Comparison of ENCODE assay signal across 8 cellular contexts in genomic region chr12:71664411-71665108, GRCh38. TPM values are rescaled to one million over a fixed set of nuclear protein-coding genes. Genes with fewer than 3 reads are reported as not detected.
DNase-seq lines count a peak whose midpoint lies in the region; ATAC-seq, FAIRE-seq and TF ChIP-seq lines count a peak whose summit lies in the region.

No MANE protein-coding gene starts in this region.

- 0 out of 2 replicates have a peak, but pooled peaks have one; percentile 3 for TF ChIP-seq RAD21 in HepG2 (CRISPR knock-in tag; IDR thresholded peaks at IDR 0.05)

- H3K36me3 Mint-ChIP-seq in CD4-positive, alpha-beta memory T cell, result peaks cover 17 to 35% of the 10 kb centered on the region in 2 donors

- TF ChIP-seq EP300 in HepG2 (IDR thresholded peaks at IDR 0.05; ENCODE audit: low read depth in 2 of 2, low read length in 2 of 2) (no peak), HepG2 (CRISPR knock-in tag; IDR thresholded peaks at IDR 0.05; ENCODE audit: borderline replicate concordance) (no peak)

- CTCF ChIA-PET in CD4-positive, alpha-beta memory T cell (lab: Charles Lee; ENCODE audit: partially characterized antibody), result interaction anchor here (0.7 to 5.2 kb wide), 11 partner anchors 13 to 172 kb away, joined by 3 to 60 read pairs (median 6); partner anchors contain the start of genes RAB21 and TMEM19
- CTCF ChIA-PET in HepG2 (lab: Yijun Ruan, JAX; ENCODE audit: low intra/inter-chr PET ratio, low total read pairs), result no interaction called here

- TF ChIP-seq POLR2A in body of pancreas (IDR thresholded peaks at IDR 0.05) (no peak), HepG2 (IDR thresholded peaks at IDR 0.05; ENCODE audit: insufficient read depth in 1 of 2, low read depth in 2 of 2, low read length in 2 of 2) (no peak)

- DNase-seq in CD4-positive, alpha-beta memory T cell, result no peak
- DNase-seq in body of pancreas (no peak), HepG2 (ENCODE audit: low spot score) (no peak), tibial artery (no peak)

- no peak overlapping the region for H2AFZ ChIP-seq in HepG2 (ENCODE audit: low read length)

- H3K27me3 ChIP-seq in CD4-positive, alpha-beta memory T cell (ENCODE audit: insufficient read depth, low read length), result no peaks in the 10 kb centered on the region
- no peaks in the 10 kb centered on the region for H3K27me3 ChIP-seq in HUES64 (ENCODE audit: insufficient read depth, low read length)
- no peaks in the 10 kb centered on the region for H3K27me3 ChIP-seq in body of pancreas
- H3K27me3 ChIP-seq in HepG2 (ENCODE audit: control insufficient read depth in 1 of 2, insufficient read depth in 2 of 2, low read length in 2 of 2), result no peaks in the 10 kb centered on the region; a peak in 1 of 5 replicates
- no peaks in the 10 kb centered on the region for H3K27me3 ChIP-seq in tibial artery

- H3K27ac ChIP-seq in CD4-positive, alpha-beta memory T cell (ENCODE audit: low read depth, low read length), result peak overlapping the region; percentile 96
- H3K27ac ChIP-seq in HUES64 (ENCODE audit: low read depth, low read length), result peak overlapping the region; percentile 91
- peak overlapping the region; percentile 93 to 98 (median 95) for H3K27ac ChIP-seq in body of pancreas
- H3K27ac ChIP-seq in HepG2 (ENCODE audit: extremely low read length, insufficient read depth, low read length), result peak overlapping the region; percentile 99
- H3K27ac ChIP-seq in tibial artery, result peak overlapping the region; percentile 91 to 97

- in situ Hi-C loops in HepG2 (cut with HindIII; ENCODE audit: extremely low pct_ligation_motif_present, low pct_unique_long_range_greater_than_20kb), result loop anchor here (5.0 kb wide), 1 partner anchor 88 kb away; the partner anchor contains the start of gene RAB21

- no peaks in the 10 kb centered on the region for H3K9me3 Mint-ChIP-seq in CD4-positive, alpha-beta memory T cell

- intact Hi-C loops in CD4-positive, alpha-beta memory T cell (cut with micrococcal nuclease), result loop anchor here (1.0 kb wide), 1 partner anchor 22 kb away; the partner anchor contains the start of gene TMEM19
- intact Hi-C loops in body of pancreas (cut with DNase I) (no loop called here), HepG2 (cut with micrococcal nuclease; ENCODE audit: unreplicated experiment) (loop anchor here (1.0 kb wide), 1 partner anchor 22 kb away; the partner anchor contains the start of gene TMEM19), tibial artery (cut with DNase I; ENCODE audit: low total_unique reads) (no loop called here)

- no peaks in the 10 kb centered on the region for H3K27me3 Mint-ChIP-seq in CD4-positive, alpha-beta memory T cell

- POLR2A ChIA-PET in CD4-positive, alpha-beta memory T cell (lab: Charles Lee; ENCODE audit: partially characterized antibody), result interaction anchor here (0.8 to 6.8 kb wide), 15 partner anchors 8 to 1421 kb away, joined by 3 to 233 read pairs (median 10); partner anchors contain the start of genes CNOT2, RAB21, TBC1D15 and TMEM19
- POLR2A ChIA-PET in HepG2 (lab: Yijun Ruan, JAX), result interaction anchor here (0.8 to 2.9 kb wide), 12 partner anchors 11 to 226 kb away, joined by 3 to 78 read pairs (median 7); partner anchors contain the start of genes RAB21 and TMEM19

- BruUV-seq in HepG2 (replicated peaks; lab: Mats Ljungman, UMichigan), result TSS peak; percentile 82

- WGBS in HUES64, result 0% methylated on average over 16 of the region's 20 CpGs
- WGBS in body of pancreas, 2 donors, result 0 to 1% methylated on average over 15 to 20 of the region's 20 CpGs
- under 1% methylated on average over 20 of the region's 20 CpGs for WGBS in HepG2 (ENCODE audit: low lambda C conversion rate)

- H3K4me3 Mint-ChIP-seq in CD4-positive, alpha-beta memory T cell, result peak overlapping the region; percentile 97 to 100 (median 99)

- peaks cover 19% of the 10 kb centered on the region for H4K20me1 ChIP-seq in HepG2 (ENCODE audit: insufficient read depth, low read length)

- peak overlapping the region; percentile 68 for H3K4me2 ChIP-seq in HepG2 (ENCODE audit: low read depth, low read length)

- no peak for TF ChIP-seq CTCF in body of pancreas (IDR thresholded peaks at IDR 0.05)
- no peak for TF ChIP-seq CTCF in HepG2 (CRISPR knock-in tag; IDR thresholded peaks at IDR 0.05)
- no peak for TF ChIP-seq CTCF in tibial artery (IDR thresholded peaks at IDR 0.05)

- H3K4me3 ChIP-seq in CD4-positive, alpha-beta memory T cell (ENCODE audit: low read length in 2 of 2), result peak overlapping the region; percentile 92 to 95
- H3K4me3 ChIP-seq in HUES64 (ENCODE audit: low read length) (peak overlapping the region; percentile 83), body of pancreas (peak overlapping the region; percentile 64 to 76), HepG2 (replicated peaks in 1 of 3; ENCODE audit: insufficient read depth in 1 of 3, low read depth in 2 of 3, low read length in 3 of 3) (peak overlapping the region; percentile 88 to 97 (median 94)), tibial artery (peak overlapping the region; percentile 77 to 81)

- H3K4me1 Mint-ChIP-seq in CD4-positive, alpha-beta memory T cell, result peaks cover 25 to 61% (median 38%) of the 10 kb centered on the region in 4 donors

- peaks cover 40% of the 10 kb centered on the region for H3K4me1 ChIP-seq in CD4-positive, alpha-beta memory T cell (ENCODE audit: insufficient read depth, low read length)
- H3K4me1 ChIP-seq in HUES64 (ENCODE audit: insufficient read depth, low read length), result peaks cover 16% of the 10 kb centered on the region
- peaks cover 22% of the 10 kb centered on the region for H3K4me1 ChIP-seq in body of pancreas
- H3K4me1 ChIP-seq in HepG2 (ENCODE audit: insufficient read depth, low read length), result peaks cover 31% of the 10 kb centered on the region
- H3K4me1 ChIP-seq in tibial artery, result peaks cover 0 to 41% (median 13%) of the 10 kb centered on the region in 4 donors

- FAIRE-seq in HepG2 (lab: Jason Lieb, UNC), result no peak

- H3K36me3 ChIP-seq in CD4-positive, alpha-beta memory T cell (ENCODE audit: insufficient read depth, low read length), result peaks cover 6% of the 10 kb centered on the region
- H3K36me3 ChIP-seq in HUES64 (ENCODE audit: insufficient read depth, low read length), result peaks cover 10% of the 10 kb centered on the region
- peaks cover 0 to 2% of the 10 kb centered on the region in 2 donors for H3K36me3 ChIP-seq in body of pancreas (replicated peaks in 1 of 2; ENCODE audit: insufficient read depth in 1 of 2, low read depth in 2 of 2)
- peaks cover 0 to 9% of the 10 kb centered on the region in 2 experiments; a peak in 2 of 5 replicates for H3K36me3 ChIP-seq in HepG2 (replicated peaks in 1 of 2; ENCODE audit: control insufficient read depth in 1 of 2, insufficient read depth in 2 of 2, low read length in 2 of 2)
- H3K36me3 ChIP-seq in tibial artery, result peaks cover 0 to 7% (median 5%) of the 10 kb centered on the region in 3 donors

- H3K27ac Mint-ChIP-seq in CD4-positive, alpha-beta memory T cell, result peak overlapping the region; percentile 98 to 100 (median 100)

- ATAC-seq in GM19351 (IDR thresholded peaks at IDR 0.05; ENCODE audit: unreplicated experiment) (peak; percentile 9), body of pancreas (peak; percentile 19), HepG2 (peak; percentile 27), GM21825 (IDR thresholded peaks at IDR 0.05; ENCODE audit: unreplicated experiment) (no peak), esophagus mucosa (no peak)

- H3K9ac ChIP-seq in HUES64 (ENCODE audit: low read depth, low read length), result peak overlapping the region; percentile 94
- peak overlapping the region; percentile 95 for H3K9ac ChIP-seq in HepG2 (ENCODE audit: insufficient read depth, low read depth, low read length)

- peaks cover 57% of the 10 kb centered on the region for H3K79me2 ChIP-seq in HepG2 (ENCODE audit: insufficient read depth, low read length)

- H3K9me3 ChIP-seq in CD4-positive, alpha-beta memory T cell (ENCODE audit: control insufficient read depth in 1 of 2, low read length in 2 of 2), result no peaks in the 10 kb centered on the region
- H3K9me3 ChIP-seq in HUES64 (ENCODE audit: insufficient read depth, low read depth, low read length) (no peaks in the 10 kb centered on the region), body of pancreas (no peaks in the 10 kb centered on the region), HepG2 (ENCODE audit: low read length) (no peaks in the 10 kb centered on the region), tibial artery (no peaks in the 10 kb centered on the region)

RNA-seq across cellular contexts. Expression of gene THAP2, which starts 0.5 kb away (rescaled TPM):
- total RNA-seq in CD4-positive, alpha-beta memory T cell, result 10 to 100 TPM; 13.1 to 14.0 TPM
- polyA plus RNA-seq in CD4-positive, alpha-beta memory T cell, result 10 to 100 TPM in 1 of 2 donors, 1 to 10 TPM in 1; 6.3 to 10.4 TPM
- polyA plus RNA-seq in HUES64 (2013, experiment 1 of 2), result 5.0 TPM
- 7.8 TPM for polyA plus RNA-seq in HUES64 (2013, experiment 2 of 2)
- total RNA-seq in body of pancreas (10 to 100 TPM in 1 of 2 donors, under 1 TPM in 1; 0.99 to 15.0 TPM), HepG2 (2016; rRNA removed; fragmentation: Illumina TruSeq; extraction: Trizol) (6.2 and 7.3 TPM in 2 replicates), esophagus mucosa (4.8 TPM)
- 3.0 and 3.9 TPM in 2 replicates for total RNA-seq in HepG2 (2016; cell fraction: cytosol; rRNA removed; fragmentation: Illumina TruSeq; extraction: Trizol; ENCODE audit: low read depth)
- total RNA-seq in HepG2 (2016; cell fraction: insoluble cytoplasmic fraction; rRNA removed; fragmentation: Illumina TruSeq; extraction: Trizol), result 5.9 and 7.3 TPM in 2 replicates
- 5.3 and 6.1 TPM in 2 replicates for total RNA-seq in HepG2 (2016; cell fraction: membrane; rRNA removed; fragmentation: Illumina TruSeq; extraction: Trizol)
- 9.9 and 13.4 TPM in 2 replicates for total RNA-seq in HepG2 (2016; cell fraction: nucleus; rRNA removed; fragmentation: Illumina TruSeq; extraction: Trizol)
- polyA plus RNA-seq in HepG2 (2011; rRNA removed), result 5.0 and 5.2 TPM in 2 replicates
- 1.4 and 2.4 TPM in 2 replicates for polyA plus RNA-seq in HepG2 (2011; cell fraction: cytosol; rRNA removed)
- 3.8 and 5.8 TPM in 2 replicates for polyA plus RNA-seq in HepG2 (2011; cell fraction: nucleus; rRNA removed)
- polyA plus RNA-seq in HepG2 (2012), result 5.1 and 8.6 TPM in 2 replicates
- polyA plus RNA-seq in HepG2 (2016; cell fraction: cytosol; fragmentation: Illumina TruSeq; extraction: Trizol; ENCODE audit: low read depth), result 3.0 and 4.3 TPM in 2 replicates
- polyA plus RNA-seq in HepG2 (2016; cell fraction: insoluble cytoplasmic fraction; fragmentation: Illumina TruSeq; extraction: Trizol; ENCODE audit: low read depth), result 7.7 and 7.9 TPM in 2 replicates
- 4.7 and 4.8 TPM in 2 replicates for polyA plus RNA-seq in HepG2 (2016; cell fraction: membrane; fragmentation: Illumina TruSeq; extraction: Trizol; ENCODE audit: low read depth)
- 12.1 and 12.4 TPM in 2 replicates for polyA plus RNA-seq in HepG2 (2016; cell fraction: nucleus; fragmentation: Illumina TruSeq; extraction: Trizol; ENCODE audit: insufficient read depth, low read depth)
- polyA minus RNA-seq in HepG2 (2011; rRNA and poly(A)+ RNA removed; ENCODE audit: low replicate concordance), result 2.5 and 2.9 TPM in 2 replicates
- polyA minus RNA-seq in HepG2 (2011; cell fraction: cytosol; rRNA and poly(A)+ RNA removed), result 1.9 and 4.4 TPM in 2 replicates
- polyA minus RNA-seq in HepG2 (2011; cell fraction: nucleus; rRNA and poly(A)+ RNA removed), result 13.9 and 14.5 TPM in 2 replicates

RNA-seq across cellular contexts. Expression of gene ZFC3H1, which starts 0.9 kb away (rescaled TPM):
- 100 to 1,000 TPM; 118 to 121 TPM for total RNA-seq in CD4-positive, alpha-beta memory T cell
- 10 to 100 TPM; 15.0 to 30.2 TPM for polyA plus RNA-seq in CD4-positive, alpha-beta memory T cell
- 11.0 TPM for polyA plus RNA-seq in HUES64 (2013, experiment 1 of 2)
- polyA plus RNA-seq in HUES64 (2013, experiment 2 of 2), result 13.0 TPM
- 100 to 1,000 TPM in 1 of 2 donors, 10 to 100 TPM in 1; 36.1 to 116 TPM for total RNA-seq in body of pancreas
- total RNA-seq in HepG2 (2016; rRNA removed; fragmentation: Illumina TruSeq; extraction: Trizol), result 8.9 and 17.1 TPM in 2 replicates
- total RNA-seq in HepG2 (2016; cell fraction: cytosol; rRNA removed; fragmentation: Illumina TruSeq; extraction: Trizol; ENCODE audit: low read depth), result 5.0 and 6.0 TPM in 2 replicates
- total RNA-seq in HepG2 (2016; cell fraction: insoluble cytoplasmic fraction; rRNA removed; fragmentation: Illumina TruSeq; extraction: Trizol), result 7.0 and 13.0 TPM in 2 replicates
- 4.6 and 5.9 TPM in 2 replicates for total RNA-seq in HepG2 (2016; cell fraction: membrane; rRNA removed; fragmentation: Illumina TruSeq; extraction: Trizol)
- total RNA-seq in HepG2 (2016; cell fraction: nucleus; rRNA removed; fragmentation: Illumina TruSeq; extraction: Trizol), result 73.8 and 77.3 TPM in 2 replicates
- 31.4 and 38.3 TPM in 2 replicates for polyA plus RNA-seq in HepG2 (2011; rRNA removed)
- polyA plus RNA-seq in HepG2 (2011; cell fraction: cytosol; rRNA removed), result 4.3 and 6.5 TPM in 2 replicates
- polyA plus RNA-seq in HepG2 (2011; cell fraction: nucleus; rRNA removed), result 96.5 and 110 TPM in 2 replicates
- polyA plus RNA-seq in HepG2 (2012), result 19.0 and 21.7 TPM in 2 replicates
- polyA plus RNA-seq in HepG2 (2016; cell fraction: cytosol; fragmentation: Illumina TruSeq; extraction: Trizol; ENCODE audit: low read depth), result 0.44 and 0.55 TPM in 2 replicates
- 7.3 and 8.6 TPM in 2 replicates for polyA plus RNA-seq in HepG2 (2016; cell fraction: insoluble cytoplasmic fraction; fragmentation: Illumina TruSeq; extraction: Trizol; ENCODE audit: low read depth)
- polyA plus RNA-seq in HepG2 (2016; cell fraction: membrane; fragmentation: Illumina TruSeq; extraction: Trizol; ENCODE audit: low read depth), result 1.7 and 1.9 TPM in 2 replicates
- 99.4 and 110 TPM in 2 replicates for polyA plus RNA-seq in HepG2 (2016; cell fraction: nucleus; fragmentation: Illumina TruSeq; extraction: Trizol; ENCODE audit: insufficient read depth, low read depth)
- 11.8 and 15.6 TPM in 2 replicates for polyA minus RNA-seq in HepG2 (2011; rRNA and poly(A)+ RNA removed; ENCODE audit: low replicate concordance)
- 6.1 and 11.4 TPM in 2 replicates for polyA minus RNA-seq in HepG2 (2011; cell fraction: cytosol; rRNA and poly(A)+ RNA removed)
- polyA minus RNA-seq in HepG2 (2011; cell fraction: nucleus; rRNA and poly(A)+ RNA removed), result 208 and 220 TPM in 2 replicates
- total RNA-seq in esophagus mucosa, result 29.0 TPM

RNA-seq across cellular contexts. Expression of gene TMEM19, which starts 21.3 kb away (rescaled TPM):
- 10 to 100 TPM; 10.5 to 14.1 TPM for total RNA-seq in CD4-positive, alpha-beta memory T cell
- 10 to 100 TPM; 28.0 to 49.0 TPM for polyA plus RNA-seq in CD4-positive, alpha-beta memory T cell
- polyA plus RNA-seq in HUES64 (2013, experiment 1 of 2), result 14.5 TPM
- 10.1 TPM for polyA plus RNA-seq in HUES64 (2013, experiment 2 of 2)
- total RNA-seq in body of pancreas (10 to 100 TPM; 11.2 to 16.6 TPM), HepG2 (2016; rRNA removed; fragmentation: Illumina TruSeq; extraction: Trizol) (21.9 and 22.5 TPM in 2 replicates), esophagus mucosa (51.2 TPM)
- total RNA-seq in HepG2 (2016; cell fraction: cytosol; rRNA removed; fragmentation: Illumina TruSeq; extraction: Trizol; ENCODE audit: low read depth), result 8.4 and 11.1 TPM in 2 replicates
- total RNA-seq in HepG2 (2016; cell fraction: insoluble cytoplasmic fraction; rRNA removed; fragmentation: Illumina TruSeq; extraction: Trizol), result 24.4 and 24.7 TPM in 2 replicates
- 19.4 and 21.7 TPM in 2 replicates for total RNA-seq in HepG2 (2016; cell fraction: membrane; rRNA removed; fragmentation: Illumina TruSeq; extraction: Trizol)
- total RNA-seq in HepG2 (2016; cell fraction: nucleus; rRNA removed; fragmentation: Illumina TruSeq; extraction: Trizol), result 20.6 and 22.2 TPM in 2 replicates
- polyA plus RNA-seq in HepG2 (2011; rRNA removed), result 12.0 and 16.9 TPM in 2 replicates
- polyA plus RNA-seq in HepG2 (2011; cell fraction: cytosol; rRNA removed), result 10.0 and 19.2 TPM in 2 replicates
- polyA plus RNA-seq in HepG2 (2011; cell fraction: nucleus; rRNA removed), result 5.6 and 6.0 TPM in 2 replicates
- polyA plus RNA-seq in HepG2 (2012), result 8.1 and 12.4 TPM in 2 replicates
- polyA plus RNA-seq in HepG2 (2016; cell fraction: cytosol; fragmentation: Illumina TruSeq; extraction: Trizol; ENCODE audit: low read depth), result 11.2 and 15.2 TPM in 2 replicates
- 18.4 and 19.0 TPM in 2 replicates for polyA plus RNA-seq in HepG2 (2016; cell fraction: insoluble cytoplasmic fraction; fragmentation: Illumina TruSeq; extraction: Trizol; ENCODE audit: low read depth)
- 19.6 and 21.1 TPM in 2 replicates for polyA plus RNA-seq in HepG2 (2016; cell fraction: membrane; fragmentation: Illumina TruSeq; extraction: Trizol; ENCODE audit: low read depth)
- polyA plus RNA-seq in HepG2 (2016; cell fraction: nucleus; fragmentation: Illumina TruSeq; extraction: Trizol; ENCODE audit: insufficient read depth, low read depth), result 22.5 and 24.5 TPM in 2 replicates
- 22.8 and 43.2 TPM in 2 replicates for polyA minus RNA-seq in HepG2 (2011; rRNA and poly(A)+ RNA removed; ENCODE audit: low replicate concordance)
- polyA minus RNA-seq in HepG2 (2011; cell fraction: cytosol; rRNA and poly(A)+ RNA removed), result 14.2 and 14.3 TPM in 2 replicates
- polyA minus RNA-seq in HepG2 (2011; cell fraction: nucleus; rRNA and poly(A)+ RNA removed), result 16.7 and 20.8 TPM in 2 replicates

Comparison
In these comparisons a context has a peak if more than half of its experiments do, and no peak if none do; other contexts are left out.
1. ATAC-seq: peak in GM19351 (single experiment), body of pancreas (single experiment) and HepG2 (single experiment); none in GM21825 (single experiment) and esophagus mucosa (single experiment).
2. intact Hi-C loops: an anchor here in CD4-positive, alpha-beta memory T cell (1.0 kb wide) and HepG2 (1.0 kb wide); none called in body of pancreas and tibial artery.
3. Peak in every context shown above with its lines, with median percentiles within 50 percentile points of each other: H3K27ac ChIP-seq and H3K4me3 ChIP-seq.